ENCODE assay signal across 25 cellular contexts in the genomic region with DNA sequence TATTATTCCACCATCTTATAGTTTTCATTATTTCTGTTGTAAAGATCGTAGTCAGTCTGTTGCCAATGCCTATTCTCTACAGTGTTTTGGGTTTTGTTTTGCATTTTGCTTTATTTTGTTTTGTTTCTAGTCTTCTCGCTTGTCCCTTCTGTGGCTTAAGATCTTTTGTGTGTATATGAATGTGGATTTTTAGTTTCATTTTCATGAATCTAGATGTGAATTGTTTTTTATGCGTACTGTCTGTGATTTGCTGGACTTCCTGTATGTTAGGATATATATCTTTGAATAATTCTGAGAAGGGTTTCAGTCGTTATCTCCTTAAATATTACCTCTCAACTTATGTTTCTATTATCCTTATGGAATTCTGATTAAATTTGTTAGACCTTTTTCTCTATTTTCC. TPM values are rescaled to one million over a fixed set of nuclear protein-coding genes. Genes with fewer than 3 reads are reported as not detected.
DNase-seq lines count a peak whose midpoint lies in the region; ATAC-seq and TF ChIP-seq lines count a peak whose summit lies in the region.
"Had no signal": no experiment of that assay in that cellular context is flagged by ENCODE, and none has a peak within 500 bp of the region (broad histone marks: within the 10 kb centered on the region; RNA-seq: fewer than 3 reads in every experiment).

No MANE protein-coding gene starts in this region.

- H3K9me3 Mint-ChIP-seq in activated naive CD4-positive, alpha-beta T cell treated with anti-CD3 and anti-CD28 coated beads, Interleukin-2, amount 10 ng/mL, durations not matched to agents 7 days and 5 days = no peaks in the 10 kb centered on the region
- peaks cover 2% of the 10 kb centered on the region for H3K9me3 Mint-ChIP-seq in activated CD4-positive, alpha-beta memory T cell treated with anti-CD3 and anti-CD28 coated beads, Interleukin-2, amount 10 ng/mL, durations not matched to agents 7 days and 5 days
- peaks cover 0 to 74% (median 27%) of the 10 kb centered on the region in 9 donors for H3K9me3 Mint-ChIP-seq in naive thymus-derived CD8-positive, alpha-beta T cell

- TF ChIP-seq CTCF in GM12865 (IDR thresholded peaks at IDR 0.05; ENCODE audit: insufficient read depth, low read depth, low read length, missing control alignments) = no peak

- ATAC-seq in naive thymus-derived CD8-positive, alpha-beta T cell = no peak
- no peak for ATAC-seq in left colon
- ATAC-seq: esophagus mucosa, mucosa of descending colon, Right ventricle myocardium inferior had no signal

- POLR2A ChIA-PET in activated CD4-positive, alpha-beta memory T cell treated with anti-CD3 and anti-CD28 coated beads, Interleukin-2, amount 10 ng/mL, durations not matched to agents 7 days and 5 days (lab: Charles Lee) = no interaction called here
- POLR2A ChIA-PET in naive thymus-derived CD8-positive, alpha-beta T cell (lab: Charles Lee) = no interaction called here

- no peaks in the 10 kb centered on the region for H3K36me3 Mint-ChIP-seq in activated naive CD4-positive, alpha-beta T cell treated with anti-CD3 and anti-CD28 coated beads, Interleukin-2, amount 10 ng/mL, durations not matched to agents 7 days and 5 days
- H3K36me3 Mint-ChIP-seq in activated CD4-positive, alpha-beta memory T cell treated with anti-CD3 and anti-CD28 coated beads, Interleukin-2, amount 10 ng/mL, durations not matched to agents 7 days and 5 days (ENCODE audit: low read depth) = no peaks in the 10 kb centered on the region
- peaks cover 0 to 25% (median 9%) of the 10 kb centered on the region in 3 donors for H3K36me3 Mint-ChIP-seq in naive thymus-derived CD8-positive, alpha-beta T cell

- peak overlapping the region; percentile 13 for H3K27ac Mint-ChIP-seq in activated naive CD4-positive, alpha-beta T cell treated with anti-CD3 and anti-CD28 coated beads, Interleukin-2, amount 10 ng/mL, durations not matched to agents 7 days and 5 days
- H3K27ac Mint-ChIP-seq in activated CD4-positive, alpha-beta memory T cell treated with anti-CD3 and anti-CD28 coated beads, Interleukin-2, amount 10 ng/mL, durations not matched to agents 7 days and 5 days = no peak overlapping the region
- peak overlapping the region; percentile 29 to 92 (median 80) for H3K27ac Mint-ChIP-seq in naive thymus-derived CD8-positive, alpha-beta T cell
- H3K27ac Mint-ChIP-seq: brain had no signal

- H3K4me3 Mint-ChIP-seq in activated naive CD4-positive, alpha-beta T cell treated with anti-CD3 and anti-CD28 coated beads, Interleukin-2, amount 10 ng/mL, durations not matched to agents 7 days and 5 days = peak overlapping the region; percentile 6
- peak overlapping the region; percentile 13 for H3K4me3 Mint-ChIP-seq in activated CD4-positive, alpha-beta memory T cell treated with anti-CD3 and anti-CD28 coated beads, Interleukin-2, amount 10 ng/mL, durations not matched to agents 7 days and 5 days
- H3K4me3 Mint-ChIP-seq in naive thymus-derived CD8-positive, alpha-beta T cell = peak overlapping the region; percentile 42 to 79 (median 64)
- H3K4me3 Mint-ChIP-seq: brain had no signal

- H3K27me3 Mint-ChIP-seq in activated naive CD4-positive, alpha-beta T cell treated with anti-CD3 and anti-CD28 coated beads, Interleukin-2, amount 10 ng/mL, durations not matched to agents 7 days and 5 days = no peaks in the 10 kb centered on the region
- no peaks in the 10 kb centered on the region for H3K27me3 Mint-ChIP-seq in activated CD4-positive, alpha-beta memory T cell treated with anti-CD3 and anti-CD28 coated beads, Interleukin-2, amount 10 ng/mL, durations not matched to agents 7 days and 5 days
- H3K27me3 Mint-ChIP-seq in naive thymus-derived CD8-positive, alpha-beta T cell = no peaks in the 10 kb centered on the region
- H3K27me3 Mint-ChIP-seq: brain had no signal

- DNase-seq in activated naive CD4-positive, alpha-beta T cell treated with anti-CD3 and anti-CD28 coated beads, Interleukin-2, amount 10 ng/mL, durations not matched to agents 7 days and 5 days = no peak
- DNase-seq in activated naive CD4-positive, alpha-beta T cell treated with Interleukin-2 at 50 U/mL for 16 hours = no peak
- DNase-seq in GM12865 (ENCODE audit: low read depth) = peak; percentile 45
- DNase-seq in activated CD4-positive, alpha-beta memory T cell treated with anti-CD3 and anti-CD28 coated beads, Interleukin-2, amount 10 ng/mL, durations not matched to agents 7 days and 5 days = no peak
- no peak for DNase-seq in naive thymus-derived CD8-positive, alpha-beta T cell
- DNase-seq in ecto neural progenitor cell (ENCODE audit: low spot score) = no peak
- DNase-seq in left colon = no peak
- no peak for DNase-seq in posterior cingulate gyrus
- DNase-seq: activated CD4-positive, alpha-beta T cell treated with anti-CD3 and anti-CD28 coated beads for 1 hour; DMS53; effector CD8-positive, alpha-beta T cell; foreskin melanocyte; KBM-7; mucosa of descending colon; NCI-H187; NCI-H69 had no signal

- CTCF ChIA-PET in activated naive CD4-positive, alpha-beta T cell treated with anti-CD3 and anti-CD28 coated beads, Interleukin-2, amount 10 ng/mL, durations not matched to agents 7 days and 5 days (lab: Charles Lee) = no interaction called here
- CTCF ChIA-PET in activated CD4-positive, alpha-beta memory T cell treated with anti-CD3 and anti-CD28 coated beads, Interleukin-2, amount 10 ng/mL, durations not matched to agents 7 days and 5 days (lab: Charles Lee) = no interaction called here

- peak overlapping the region; percentile 15; the same call in 1 of the 2 replicates for H3K4me3 ChIP-seq in GM12865 (ENCODE audit: low read depth, low read length)
- H3K4me3 ChIP-seq: hepatocyte, mucosa of descending colon, thoracic aorta, vagina had no signal

- H3K4me1 Mint-ChIP-seq in activated naive CD4-positive, alpha-beta T cell treated with anti-CD3 and anti-CD28 coated beads, Interleukin-2, amount 10 ng/mL, durations not matched to agents 7 days and 5 days = peaks cover 6% of the 10 kb centered on the region
- H3K4me1 Mint-ChIP-seq in activated CD4-positive, alpha-beta memory T cell treated with anti-CD3 and anti-CD28 coated beads, Interleukin-2, amount 10 ng/mL, durations not matched to agents 7 days and 5 days = peaks cover 6% of the 10 kb centered on the region
- H3K4me1 Mint-ChIP-seq in naive thymus-derived CD8-positive, alpha-beta T cell = peaks cover 0 to 6% (median 4%) of the 10 kb centered on the region in 4 donors
- H3K4me1 Mint-ChIP-seq: brain had no signal

- intact Hi-C loops in left colon (cut with DNase I, micrococcal nuclease) (no loop called here), posterior cingulate gyrus (cut with DNase I) (no loop called here)

RNA-seq across cellular contexts. Expression of a gene that starts 13.4 kb away (rescaled TPM):
- under 1 TPM; 0.25 to 0.48 TPM for total RNA-seq in activated CD4-positive, alpha-beta memory T cell treated with anti-CD3 and anti-CD28 coated beads, Interleukin-2, amount 10 ng/mL, durations not matched to agents 7 days and 5 days
- 10 to 100 TPM; 16.8 to 17.5 TPM for total RNA-seq in naive thymus-derived CD8-positive, alpha-beta T cell
- 1 to 10 TPM; 3.4 to 8.8 (median 7.2) TPM for polyA plus RNA-seq in naive thymus-derived CD8-positive, alpha-beta T cell
- not detected for total RNA-seq in left colon
- total RNA-seq: esophagus mucosa, hepatocyte, lower leg skin, pulmonary artery endothelial cell, Right ventricle myocardium inferior, thoracic aorta, vagina had no signal
- polyA plus RNA-seq: AG04450, hepatocyte had no signal

Comparison
In these comparisons a context has a peak if more than half of its experiments do, and no peak if none do; other contexts are left out.
1. H3K4me3 Mint-ChIP-seq: peak in every context shown above with its lines; median percentile 64 in naive thymus-derived CD8-positive, alpha-beta T cell; 13 in activated CD4-positive, alpha-beta memory T cell treated with anti-CD3 and anti-CD28 coated beads, Interleukin-2, amount 10 ng/mL, durations not matched to agents 7 days and 5 days; 6 in activated naive CD4-positive, alpha-beta T cell treated with anti-CD3 and anti-CD28 coated beads, Interleukin-2, amount 10 ng/mL, durations not matched to agents 7 days and 5 days.
2. RNA of a gene that starts 13.4 kb away (total RNA-seq): 16.8 to 17.5 TPM in naive thymus-derived CD8-positive, alpha-beta T cell; 0.25 to 0.48 TPM in activated CD4-positive, alpha-beta memory T cell treated with anti-CD3 and anti-CD28 coated beads, Interleukin-2, amount 10 ng/mL, durations not matched to agents 7 days and 5 days and not detected in left colon; every median in the first group is over 10 times any median in the second.